Comparison of ENCODE assay signal across 10 cellular contexts in genomic region chr10:72223743-72224101, GRCh38. TPM values are rescaled to one million over a fixed set of nuclear protein-coding genes. Genes with fewer than 3 reads are reported as not detected.
A peak's percentile ranks its signal among the peaks of the same experiment; 100 is the strongest.
DNase-seq lines count a peak whose midpoint lies in the region; ATAC-seq and TF ChIP-seq lines count a peak whose summit lies in the region.
"Had no signal": no experiment of that assay in that cellular context is flagged by ENCODE, and none has a peak within 500 bp of the region (broad histone marks: within the 10 kb centered on the region; RNA-seq: fewer than 3 reads in every experiment).

No MANE protein-coding gene starts in this region.

- H3K36me3 Mint-ChIP-seq in WTC11: peaks cover 10% of the 10 kb centered on the region

- DNase-seq in WTC11 (ENCODE audit: low spot score) (no peak), heart right ventricle (no peak), spleen (no peak), DMS153 (lab: John Stamatoyannopoulos, UW) (no peak)
- DNase-seq in effector memory CD4-positive, alpha-beta T cell: no peak
- DNase-seq: endodermal cell, NCI-H1105 treated with DMSO at 0.1 percent for 48 hours had no signal

- WGBS in heart right ventricle, 2 donors: 61 to 63% methylated on average over 1 of the region's 1 CpG
- 22 to 42% (median 27%) methylated on average over 1 of the region's 1 CpG for WGBS in spleen, 5 donors

- intact Hi-C loops in heart right ventricle (cut with DNase I): loop anchor here in 9 of 10 donors (5.0 to 10.0 kb wide), 13 partner anchors 89 to 269 kb away; partner anchors contain the start of gene CHST3 (in 2 of the 9)
- intact Hi-C loops in spleen (cut with DNase I; ENCODE audit: low total_unique reads): no loop called here

- H3K4me3 ChIP-seq in HEK293 (ENCODE audit: low read depth, low read length) (no peak overlapping the region), heart right ventricle (no peak overlapping the region), spleen (peak overlapping the region in 1 of 8 donors; percentile 41)
- H3K4me3 ChIP-seq in effector memory CD4-positive, alpha-beta T cell (ENCODE audit: insufficient read depth, low read depth, low read length, poor library complexity, severe bottlenecking): no peak overlapping the region

- no peak overlapping the region for H3K4me3 Mint-ChIP-seq in WTC11
- H3K4me3 Mint-ChIP-seq: endodermal cell had no signal

- POLR2A ChIA-PET in HEK293 (lab: Yijun Ruan, JAX) (interaction anchor here (0.6 to 1.5 kb wide), 3 partner anchors 50 to 108 kb away, joined by 3 to 9 read pairs (median 4); no protein-coding TSS in a partner anchor), WTC11 (lab: Charles Lee) (interaction anchor here (0.6 kb wide), 1 partner anchor 49 kb away, joined by 3 read pairs; no protein-coding TSS in a partner anchor)

- peaks cover 13 to 25% of the 10 kb centered on the region in 2 experiments; a peak in 2 of 3 replicates for H3K36me3 ChIP-seq in HEK293 (ENCODE audit: control insufficient read depth in 2 of 2, insufficient read depth in 1 of 2, low read length in 2 of 2)
- peaks cover 0 to 73% (median 3%) of the 10 kb centered on the region in 9 donors for H3K36me3 ChIP-seq in heart right ventricle
- H3K36me3 ChIP-seq in spleen: peaks cover 0 to 78% (median 40%) of the 10 kb centered on the region in 6 donors
- H3K36me3 ChIP-seq in effector memory CD4-positive, alpha-beta T cell (ENCODE audit: control insufficient read depth, insufficient read depth, low read length): peaks cover 16% of the 10 kb centered on the region

- H3K4me1 ChIP-seq in HEK293 (ENCODE audit: control insufficient read depth, insufficient read depth, low read length) (peaks cover 10% of the 10 kb centered on the region), heart right ventricle (peaks cover 0 to 51% (median 34%) of the 10 kb centered on the region in 9 donors), spleen (peaks cover 52 to 100% (median 92%) of the 10 kb centered on the region in 6 donors)
- H3K4me1 ChIP-seq in effector memory CD4-positive, alpha-beta T cell (ENCODE audit: control insufficient read depth, insufficient read depth, low read length, poor library complexity, severe bottlenecking): peaks cover 6% of the 10 kb centered on the region

- no peak for TF ChIP-seq CTCF in HEK293 (tag by site-specific recombination; IDR thresholded peaks at IDR 0.05)
- no peak for TF ChIP-seq CTCF in WTC11 (IDR thresholded peaks at IDR 0.05)
- no peak for TF ChIP-seq CTCF in heart right ventricle (IDR thresholded peaks at IDR 0.05)
- no peak for TF ChIP-seq CTCF in spleen (IDR thresholded peaks at IDR 0.05 in 8 of 11, conservative IDR thresholded peaks at IDR 0.05 in 3 of 11)

- no peaks in the 10 kb centered on the region for H3K27me3 ChIP-seq in heart right ventricle
- no peaks in the 10 kb centered on the region for H3K27me3 ChIP-seq in spleen (replicated peaks in 1 of 7)
- H3K27me3 ChIP-seq in effector memory CD4-positive, alpha-beta T cell (replicated peaks; ENCODE audit: control insufficient read depth, insufficient read depth, low read length, poor library complexity, severe bottlenecking): no peaks in the 10 kb centered on the region

- H3K9me3 Mint-ChIP-seq in WTC11: no peaks in the 10 kb centered on the region
- H3K9me3 Mint-ChIP-seq: endodermal cell had no signal

- H3K9me3 ChIP-seq in HEK293 (ENCODE audit: control insufficient read depth, insufficient read depth, low read depth, low read length) (no peaks in the 10 kb centered on the region), heart right ventricle (no peaks in the 10 kb centered on the region), spleen (no peaks in the 10 kb centered on the region)
- no peaks in the 10 kb centered on the region for H3K9me3 ChIP-seq in effector memory CD4-positive, alpha-beta T cell (ENCODE audit: control insufficient read depth, low read length)

- peak overlapping the region; percentile 53; the same call in 1 of the 2 replicates for H3K27ac Mint-ChIP-seq in WTC11
- H3K27ac Mint-ChIP-seq: endodermal cell had no signal

- H3K27me3 Mint-ChIP-seq in WTC11 (ENCODE audit: low read depth): no peaks in the 10 kb centered on the region

- H3K27ac ChIP-seq in HEK293 (ENCODE audit: extremely low read depth, low read depth, low read length) (no peak overlapping the region), heart right ventricle (peak overlapping the region in 9 of 10 donors; percentile 9 to 86 (median 59)), spleen (peak overlapping the region; percentile 54 to 99 (median 76))
- H3K27ac ChIP-seq in effector memory CD4-positive, alpha-beta T cell (ENCODE audit: insufficient read depth, low read length, poor library complexity, severe bottlenecking): no peak overlapping the region

- H3K4me1 Mint-ChIP-seq in WTC11: peaks cover 10% of the 10 kb centered on the region

- no peak for ATAC-seq in WTC11
- ATAC-seq in heart right ventricle: peak in 3 of 8 donors; percentile 37 to 49 (median 48)
- no peak for ATAC-seq in HG02610 (IDR thresholded peaks at IDR 0.05; ENCODE audit: unreplicated experiment)
- no peak for ATAC-seq in HG03108 (IDR thresholded peaks at IDR 0.05; ENCODE audit: unreplicated experiment)

- TF ChIP-seq POLR2A in spleen (IDR thresholded peaks at IDR 0.05): no peak

- CTCF ChIA-PET in HEK293 (lab: Yijun Ruan, JAX) (interaction anchor here (0.9 to 3.2 kb wide), 8 partner anchors 50 to 267 kb away, joined by 3 to 19 read pairs (median 6); partner anchors contain the start of gene DDIT4), WTC11 (lab: Charles Lee) (interaction anchor here (1.5 to 1.9 kb wide), 2 partner anchors 98 to 175 kb away, joined by 4 to 5 read pairs; no protein-coding TSS in a partner anchor)

TF ChIP-seq in HEK293, 187 proteins besides CTCF, POLR2A, EP300 and RAD21:
- TF ChIP-seq ZNF513 (tag by site-specific recombination; IDR thresholded peaks at IDR 0.05) (peak; percentile 80), ZNF174 (tag by site-specific recombination; IDR thresholded peaks at IDR 0.05) (no peak)
TF ChIP-seq in HEK293: peak in this region for 1.

TF ChIP-seq in WTC11, 78 proteins besides CTCF, POLR2A, EP300 and RAD21:
- TF ChIP-seq NR1H2 (CRISPR knock-in tag; IDR thresholded peaks at IDR 0.05): no peak
- no peak for TF ChIP-seq GRHL2 (CRISPR knock-in tag; IDR thresholded peaks at IDR 0.05; ENCODE audit: insufficient replicate concordance, severe bottlenecking)
- TF ChIP-seq CBFB (CRISPR knock-in tag; IDR thresholded peaks at IDR 0.05; ENCODE audit: low read depth): no peak
- TF ChIP-seq, protein P1, sequence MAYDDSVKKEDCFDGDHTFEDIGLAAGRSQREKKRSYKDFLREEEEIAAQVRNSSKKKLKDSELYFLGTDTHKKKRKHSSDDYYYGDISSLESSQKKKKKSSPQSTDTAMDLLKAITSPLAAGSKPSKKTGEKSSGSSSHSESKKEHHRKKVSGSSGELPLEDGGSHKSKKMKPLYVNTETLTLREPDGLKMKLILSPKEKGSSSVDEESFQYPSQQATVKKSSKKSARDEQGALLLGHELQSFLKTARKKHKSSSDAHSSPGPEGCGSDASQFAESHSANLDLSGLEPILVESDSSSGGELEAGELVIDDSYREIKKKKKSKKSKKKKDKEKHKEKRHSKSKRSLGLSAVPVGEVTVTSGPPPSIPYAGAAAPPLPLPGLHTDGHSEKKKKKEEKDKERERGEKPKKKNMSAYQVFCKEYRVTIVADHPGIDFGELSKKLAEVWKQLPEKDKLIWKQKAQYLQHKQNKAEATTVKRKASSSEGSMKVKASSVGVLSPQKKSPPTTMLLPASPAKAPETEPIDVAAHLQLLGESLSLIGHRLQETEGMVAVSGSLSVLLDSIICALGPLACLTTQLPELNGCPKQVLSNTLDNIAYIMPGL (CRISPR knock-in tag; IDR thresholded peaks at IDR 0.05): no peak

RNA-seq across cellular contexts. Expression of gene ASCC1, which starts 7.6 kb away (rescaled TPM):
- total RNA-seq in WTC11 (2021): 30.4 to 38.7 TPM (median 32.5 TPM) in 3 replicates
- 10 to 100 TPM; 25.2 to 40.5 (median 33.0) TPM for total RNA-seq in heart right ventricle
- 10 to 100 TPM in 1 of 2 donors, 1 to 10 TPM in 1; 8.4 to 35.8 TPM for polyA plus RNA-seq in heart right ventricle
- 10 to 100 TPM; 23.7 to 41.7 (median 37.9) TPM for total RNA-seq in spleen
- polyA plus RNA-seq in spleen: 10 to 100 TPM; 11.9 to 22.0 (median 18.4) TPM

RNA-seq across cellular contexts. Expression of gene ANAPC16, which starts 7.9 kb away (rescaled TPM):
- total RNA-seq in WTC11 (2021): 52.3 to 72.4 TPM (median 72.3 TPM) in 3 replicates
- 100 to 1,000 TPM; 181 to 246 (median 221) TPM for total RNA-seq in heart right ventricle
- polyA plus RNA-seq in heart right ventricle: 100 to 1,000 TPM; 129 to 149 TPM
- 100 to 1,000 TPM in 3 of 7 donors, 10 to 100 TPM in 4; 70.8 to 115 (median 97.2) TPM for total RNA-seq in spleen
- polyA plus RNA-seq in spleen: 100 to 1,000 TPM; 182 to 239 (median 224) TPM

RNA-seq across cellular contexts. Expression of gene DDIT4, which starts 50.0 kb away (rescaled TPM):
- total RNA-seq in WTC11 (2021) (118 to 158 TPM (median 153 TPM) in 3 replicates), heart right ventricle (100 to 1,000 TPM in 1 of 10 donors, 10 to 100 TPM in 9; 13.6 to 102 (median 30.2) TPM), spleen (100 to 1,000 TPM; 103 to 308 (median 249) TPM)
- polyA plus RNA-seq in heart right ventricle (100 to 1,000 TPM in 1 of 2 donors, 10 to 100 TPM in 1; 64.7 to 135 TPM), spleen (100 to 1,000 TPM in 2 of 3 donors, 10 to 100 TPM in 1; 99.3 to 247 (median 209) TPM)

Comparison
In these comparisons a context has a peak if more than half of its experiments do, and no peak if none do; other contexts are left out.
1. H3K27ac ChIP-seq: peak in heart right ventricle (9 of 10) and spleen (8 of 8); none in HEK293 (single experiment) and effector memory CD4-positive, alpha-beta T cell (single experiment).